ENCODE assay signal across 32 cellular contexts in genomic region chr1:228744356-228744755, GRCh38. TPM values are rescaled to one million over a fixed set of nuclear protein-coding genes. Genes with fewer than 3 reads are reported as not detected.
"Had no signal": no experiment of that assay in that cellular context is flagged by ENCODE, and none has a peak within 500 bp of the region (broad histone marks: within the 10 kb centered on the region; RNA-seq: fewer than 3 reads in every experiment).

No MANE protein-coding gene starts in this region.

- H3K36me3 ChIP-seq: MG63, SJCRH30 had no signal

- H3K4me1 ChIP-seq: SJCRH30 had no signal

- H3K27me3 ChIP-seq: Peyer's patch, SJCRH30 had no signal

- H3K4me3 ChIP-seq: MG63, Peyer's patch, SJCRH30, SK-N-MC had no signal

- DNase-seq: Kasumi-1, KG1, MG63, MV-4-11, NCI-H1092, NCI-H1105, NCI-H1417 treated with DMSO at 0.1 percent for 48 hours, NCI-H1436 treated with DMSO at 0.1 percent for 48 hours, NCI-H1694 treated with DMSO at 0.1 percent for 48 hours, NCI-H187 treated with DMSO at 0.1 percent for 48 hours, NCI-H2029, NCI-H2081, NCI-H2171, NCI-H226, NCI-H446 treated with DMSO at 0.1 percent for 48 hours, NCI-H510A, NCI-H524, NCI-H526, NCI-H69, NCI-H748 treated with DMSO at 0.1 percent for 48 hours, NCI-H82, PC-3, Peyer's patch, SHP77, SIG-M5, SJCRH30, SW 1271, T-helper 1 cell had no signal

- H3K9me3 ChIP-seq: MG63, Peyer's patch, SJCRH30 had no signal

- H3K27ac ChIP-seq: Peyer's patch, RWPE1, SJCRH30, SK-N-MC had no signal

- ATAC-seq: PC-3, Right ventricle myocardium inferior had no signal

RNA-seq across cellular contexts. Expression of gene RHOU, which starts 9.1 kb away (rescaled TPM):
- total RNA-seq: OCI-LY7 had no signal
